Comparison of ENCODE assay signal across 15 cellular contexts in the genomic region with DNA sequence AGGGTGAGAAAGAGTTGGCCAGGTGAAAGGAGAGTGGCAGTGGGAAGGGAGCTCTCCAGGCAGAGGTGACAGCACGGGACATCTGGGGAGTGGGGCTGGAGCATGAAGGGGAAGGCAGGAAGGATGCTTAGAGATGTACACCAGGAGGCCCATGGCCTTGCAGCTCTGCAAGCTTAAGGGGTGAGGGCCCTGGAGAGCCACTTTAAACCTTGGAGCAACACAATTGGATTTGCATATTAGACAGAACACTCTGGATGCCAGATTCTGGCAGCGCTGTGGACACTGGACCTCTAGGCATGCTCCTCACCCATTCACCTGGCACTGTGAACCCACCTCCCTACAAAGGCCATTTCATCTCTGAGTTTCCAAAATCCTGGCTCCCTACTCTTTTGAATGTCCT. TPM values are rescaled to one million over a fixed set of nuclear protein-coding genes. Genes with fewer than 3 reads are reported as not detected.
DNase-seq lines count a peak whose midpoint lies in the region; ATAC-seq and TF ChIP-seq lines count a peak whose summit lies in the region.
"Had no signal": no experiment of that assay in that cellular context is flagged by ENCODE, and none has a peak within 500 bp of the region (broad histone marks: within the 10 kb centered on the region; RNA-seq: fewer than 3 reads in every experiment).

No MANE protein-coding gene starts in this region.

- H3K4me1 ChIP-seq in OCI-LY3 (ENCODE audit: low read length), result peaks cover 61% of the 10 kb centered on the region
- H3K4me1 ChIP-seq: Caco-2, HAP-1 had no signal

- peak overlapping the region; percentile 90; the same call in 1 of the 2 replicates for H3K27ac ChIP-seq in OCI-LY3 (ENCODE audit: low read length)
- no peak overlapping the region for H3K27ac ChIP-seq in coronary artery
- H3K27ac ChIP-seq: C4-2B, GM23248 had no signal

- intact Hi-C loops in sciatic nerve (cut with DNase I), result no loop called here

- no peaks in the 10 kb centered on the region for H3K9me3 Mint-ChIP-seq in activated naive CD8-positive, alpha-beta T cell treated with anti-CD3 and anti-CD28 coated beads for 36 hours
- H3K9me3 Mint-ChIP-seq: CD4-positive, alpha-beta T cell; IgD-negative memory B cell had no signal

- H3K4me3 ChIP-seq in OCI-LY3 (ENCODE audit: low read length) (no peak overlapping the region), coronary artery (no peak overlapping the region)
- H3K4me3 ChIP-seq: GM23248, HAP-1 had no signal

- H3K9ac ChIP-seq in OCI-LY3 (ENCODE audit: low read length), result no peak overlapping the region
- H3K9ac ChIP-seq: GM23248 had no signal

- H3K4me3 Mint-ChIP-seq in activated naive CD8-positive, alpha-beta T cell treated with anti-CD3 and anti-CD28 coated beads for 36 hours, result no peak overlapping the region
- H3K4me3 Mint-ChIP-seq: CD4-positive, alpha-beta T cell had no signal

- peaks cover 10% of the 10 kb centered on the region for H3K36me3 ChIP-seq in OCI-LY3 (replicated peaks; ENCODE audit: low read depth, low read length)
- H3K36me3 ChIP-seq: HAP-1 had no signal

- peaks cover 26% of the 10 kb centered on the region for H3K27me3 Mint-ChIP-seq in activated naive CD8-positive, alpha-beta T cell treated with anti-CD3 and anti-CD28 coated beads for 36 hours
- H3K27me3 Mint-ChIP-seq: IgD-negative memory B cell had no signal

- H3K27me3 ChIP-seq in OCI-LY3 (ENCODE audit: low read depth, low read length), result no peaks in the 10 kb centered on the region

- H2AFZ ChIP-seq in OCI-LY3 (ENCODE audit: low read depth, low read length), result no peak overlapping the region
- H2AFZ ChIP-seq: GM23248 had no signal

- no peaks in the 10 kb centered on the region for H3K36me3 Mint-ChIP-seq in activated naive CD8-positive, alpha-beta T cell treated with anti-CD3 and anti-CD28 coated beads for 36 hours

- H3K4me2 ChIP-seq in OCI-LY3 (ENCODE audit: low read length), result no peak overlapping the region

- H3K27ac Mint-ChIP-seq in activated naive CD8-positive, alpha-beta T cell treated with anti-CD3 and anti-CD28 coated beads for 36 hours, result no peak overlapping the region
- H3K27ac Mint-ChIP-seq: CD4-positive, alpha-beta T cell had no signal

- no peaks in the 10 kb centered on the region for H3K9me3 ChIP-seq in OCI-LY3 (ENCODE audit: insufficient read depth, low read length)
- H3K9me3 ChIP-seq: HAP-1 had no signal

- H3K79me2 ChIP-seq in OCI-LY3 (ENCODE audit: low read length), result peaks cover 47% of the 10 kb centered on the region

- ATAC-seq in sciatic nerve, result no peak
- no peak for ATAC-seq in HG02571 (IDR thresholded peaks at IDR 0.05; ENCODE audit: unreplicated experiment)
- ATAC-seq: HepG2 had no signal

- DNase-seq in coronary artery (ENCODE audit: low spot score), result peak; percentile 21
- peak; percentile 69 for DNase-seq in mesenteric fat pad (ENCODE audit: low spot score)
- peak; percentile 15 for DNase-seq in sciatic nerve (ENCODE audit: low spot score)
- no peak for DNase-seq in activated naive CD8-positive, alpha-beta T cell treated with anti-CD3 and anti-CD28 coated beads for 36 hours
- no peak for DNase-seq in amygdala (lab: John Stamatoyannopoulos, UW)
- DNase-seq: ACHN; CD4-positive, alpha-beta T cell; GM23248 had no signal

- no peak for TF ChIP-seq CTCF in OCI-LY3 (IDR thresholded peaks at IDR 0.05; ENCODE audit: low read depth, low read length)
- TF ChIP-seq CTCF in coronary artery (IDR thresholded peaks at IDR 0.05), result no peak

- peaks cover 25% of the 10 kb centered on the region for H3K4me1 Mint-ChIP-seq in activated naive CD8-positive, alpha-beta T cell treated with anti-CD3 and anti-CD28 coated beads for 36 hours

- peaks cover 4% of the 10 kb centered on the region for H4K20me1 ChIP-seq in OCI-LY3 (ENCODE audit: insufficient read depth, low read length)

RNA-seq across cellular contexts. Expression of gene CD40, which starts 3.7 kb away (rescaled TPM):
- total RNA-seq in mesenteric fat pad (17.3 TPM), sciatic nerve (25.1 TPM)
- 1 to 10 TPM; 4.6 to 5.3 TPM for total RNA-seq in activated naive CD8-positive, alpha-beta T cell treated with anti-CD3 and anti-CD28 coated beads for 36 hours
- total RNA-seq: Caco-2 had no signal

RNA-seq across cellular contexts. Expression of gene NCOA5, which starts 24.7 kb away (rescaled TPM):
- total RNA-seq in mesenteric fat pad, result 23.3 TPM
- total RNA-seq in sciatic nerve, result 27.4 TPM
- 10 to 100 TPM; 26.2 to 27.3 TPM for total RNA-seq in activated naive CD8-positive, alpha-beta T cell treated with anti-CD3 and anti-CD28 coated beads for 36 hours

Comparison
In these comparisons a context has a peak if more than half of its experiments do, and no peak if none do; other contexts are left out.
1. DNase-seq: peak in coronary artery (single experiment), mesenteric fat pad (single experiment) and sciatic nerve (single experiment); none in activated naive CD8-positive, alpha-beta T cell treated with anti-CD3 and anti-CD28 coated beads for 36 hours (single experiment) and amygdala (0 of 56).